Comparison of ENCODE assay signal across 9 cellular contexts in genomic region chr7:87154569-87154968, GRCh38.
DNase-seq lines count a peak whose midpoint lies in the region; ATAC-seq and TF ChIP-seq lines count a peak whose summit lies in the region.
"Had no signal": no experiment of that assay in that cellular context is flagged by ENCODE, and none has a peak within 500 bp of the region (broad histone marks: within the 10 kb centered on the region; RNA-seq: fewer than 3 reads in every experiment).

No MANE protein-coding gene starts in this region.

- CTCF ChIA-PET in HEK293 (lab: Yijun Ruan, JAX) = interaction anchor here (0.5 to 1.4 kb wide), 5 partner anchors 12 to 255 kb away, joined by 3 to 4 read pairs (median 3); no protein-coding TSS in a partner anchor

- no peak for ATAC-seq in stimulated activated naive B cell treated with anti-CD40 and anti-IgM and Interleukin-4, amounts not matched to agents 10 μg/mL and 1 μg/mL and 100 μg/mL, for 72 hours (replicated peaks)
- ATAC-seq in HG03521 (IDR thresholded peaks at IDR 0.05; ENCODE audit: unreplicated experiment) = no peak

- POLR2A ChIA-PET in HEK293 (lab: Yijun Ruan, JAX) = interaction anchor here (4.4 kb wide), 1 partner anchor 66 kb away, joined by 33 read pairs; the partner anchor contains the start of gene TMEM243

- peaks cover 7% of the 10 kb centered on the region; the same call in 1 of the 2 replicates for H3K4me1 ChIP-seq in HEK293 (ENCODE audit: control insufficient read depth, insufficient read depth, low read length)

- H3K27me3 Mint-ChIP-seq in stimulated activated naive B cell treated with anti-CD40 and anti-IgM and Interleukin-4, amounts not matched to agents 10 μg/mL and 1 μg/mL and 100 μg/mL, for 72 hours = no peaks in the 10 kb centered on the region

- H3K36me3 ChIP-seq in HEK293 (ENCODE audit: control insufficient read depth in 2 of 2, insufficient read depth in 1 of 2, low read length in 2 of 2) = peaks cover 0 to 5% of the 10 kb centered on the region in 2 experiments; a peak in 2 of 3 replicates

- TF ChIP-seq CTCF in HEK293 (tag by site-specific recombination; IDR thresholded peaks at IDR 0.05) (no peak), VCaP (conservative IDR thresholded peaks at IDR 0.05) (no peak), foreskin fibroblast (IDR thresholded peaks at IDR 0.05; ENCODE audit: low read depth, low read length) (no peak)

- no peak overlapping the region for H3K27ac ChIP-seq in HEK293 (ENCODE audit: extremely low read depth, low read depth, low read length)
- H3K27ac ChIP-seq in VCaP = peak overlapping the region; percentile 98
- H3K27ac ChIP-seq: epithelial cell of prostate had no signal

- no peak overlapping the region for H3K27ac Mint-ChIP-seq in stimulated activated naive B cell treated with anti-CD40 and anti-IgM and Interleukin-4, amounts not matched to agents 10 μg/mL and 1 μg/mL and 100 μg/mL, for 72 hours

- no peaks in the 10 kb centered on the region for H3K9me3 Mint-ChIP-seq in stimulated activated naive B cell treated with anti-CD40 and anti-IgM and Interleukin-4, amounts not matched to agents 10 μg/mL and 1 μg/mL and 100 μg/mL, for 72 hours

- H3K4me3 ChIP-seq in HEK293 (ENCODE audit: low read depth, low read length) (peak overlapping the region; percentile 94), foreskin fibroblast (ENCODE audit: low read depth in 1 of 2, low read length in 2 of 2) (peak overlapping the region; percentile 84 to 95)

- peaks cover 2 to 15% of the 10 kb centered on the region in 2 donors for H3K36me3 Mint-ChIP-seq in stimulated activated naive B cell treated with anti-CD40 and anti-IgM and Interleukin-4, amounts not matched to agents 10 μg/mL and 1 μg/mL and 100 μg/mL, for 72 hours

- H3K4me1 Mint-ChIP-seq in stimulated activated naive B cell treated with anti-CD40 and anti-IgM and Interleukin-4, amounts not matched to agents 10 μg/mL and 1 μg/mL and 100 μg/mL, for 72 hours = peaks cover 14 to 37% of the 10 kb centered on the region in 2 donors

- no peak for DNase-seq in foreskin fibroblast
- no peak for DNase-seq in stimulated activated naive B cell treated with anti-CD40 and anti-IgM and Interleukin-4, amounts not matched to agents 10 μg/mL and 1 μg/mL and 100 μg/mL, for 72 hours
- no peak for DNase-seq in cerebellar cortex (ENCODE audit: low spot score)
- DNase-seq in SW 1271 (lab: John Stamatoyannopoulos, UW) = no peak
- DNase-seq: stimulated activated CD4-positive, alpha-beta T cell treated with anti-CD3 and anti-CD28 coated beads, Interleukin-15, amount 100 ng/mL, for 24 hours had no signal

- H3K4me3 Mint-ChIP-seq in stimulated activated naive B cell treated with anti-CD40 and anti-IgM and Interleukin-4, amounts not matched to agents 10 μg/mL and 1 μg/mL and 100 μg/mL, for 72 hours = peak overlapping the region; percentile 87 to 89

- no peaks in the 10 kb centered on the region for H3K9me3 ChIP-seq in HEK293 (ENCODE audit: control insufficient read depth, insufficient read depth, low read depth, low read length)

TF ChIP-seq in HEK293, 187 proteins besides CTCF, POLR2A, EP300 and RAD21:
- TF ChIP-seq ZNF692 (tag by site-specific recombination; IDR thresholded peaks at IDR 0.05) (no peak), ZNF350 (tag by site-specific recombination; IDR thresholded peaks at IDR 0.05) (no peak), REST (tag by site-specific recombination; IDR thresholded peaks at IDR 0.05) (no peak)
